Comparison of ENCODE assay signal across 2 cellular contexts in the genomic region with DNA sequence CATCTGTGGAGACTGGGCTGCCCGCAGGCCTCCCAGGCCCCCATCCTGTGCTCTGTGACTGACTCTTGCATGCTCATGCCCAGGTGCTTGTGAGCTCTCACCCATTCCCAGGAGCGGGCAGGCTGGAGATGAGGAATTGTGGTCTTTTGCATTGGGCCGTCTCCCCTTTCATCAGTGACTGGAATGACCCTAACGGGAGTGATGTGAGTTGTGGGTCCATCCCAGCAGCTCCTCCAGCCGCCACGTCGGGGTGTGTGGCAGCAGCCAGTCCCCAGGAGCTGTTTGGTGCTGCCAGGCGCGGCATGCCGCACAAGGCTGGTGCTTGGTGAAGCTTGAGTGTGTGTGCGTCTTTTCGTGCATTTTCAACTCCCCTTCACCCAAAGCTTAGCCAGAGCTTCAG.
TF ChIP-seq lines count a peak whose summit lies in the region.

No MANE protein-coding gene starts in this region.

TF ChIP-seq in GM23338, 12 proteins besides CTCF, POLR2A, EP300 and RAD21 (continued from another document):
- TF ChIP-seq, protein P1, sequence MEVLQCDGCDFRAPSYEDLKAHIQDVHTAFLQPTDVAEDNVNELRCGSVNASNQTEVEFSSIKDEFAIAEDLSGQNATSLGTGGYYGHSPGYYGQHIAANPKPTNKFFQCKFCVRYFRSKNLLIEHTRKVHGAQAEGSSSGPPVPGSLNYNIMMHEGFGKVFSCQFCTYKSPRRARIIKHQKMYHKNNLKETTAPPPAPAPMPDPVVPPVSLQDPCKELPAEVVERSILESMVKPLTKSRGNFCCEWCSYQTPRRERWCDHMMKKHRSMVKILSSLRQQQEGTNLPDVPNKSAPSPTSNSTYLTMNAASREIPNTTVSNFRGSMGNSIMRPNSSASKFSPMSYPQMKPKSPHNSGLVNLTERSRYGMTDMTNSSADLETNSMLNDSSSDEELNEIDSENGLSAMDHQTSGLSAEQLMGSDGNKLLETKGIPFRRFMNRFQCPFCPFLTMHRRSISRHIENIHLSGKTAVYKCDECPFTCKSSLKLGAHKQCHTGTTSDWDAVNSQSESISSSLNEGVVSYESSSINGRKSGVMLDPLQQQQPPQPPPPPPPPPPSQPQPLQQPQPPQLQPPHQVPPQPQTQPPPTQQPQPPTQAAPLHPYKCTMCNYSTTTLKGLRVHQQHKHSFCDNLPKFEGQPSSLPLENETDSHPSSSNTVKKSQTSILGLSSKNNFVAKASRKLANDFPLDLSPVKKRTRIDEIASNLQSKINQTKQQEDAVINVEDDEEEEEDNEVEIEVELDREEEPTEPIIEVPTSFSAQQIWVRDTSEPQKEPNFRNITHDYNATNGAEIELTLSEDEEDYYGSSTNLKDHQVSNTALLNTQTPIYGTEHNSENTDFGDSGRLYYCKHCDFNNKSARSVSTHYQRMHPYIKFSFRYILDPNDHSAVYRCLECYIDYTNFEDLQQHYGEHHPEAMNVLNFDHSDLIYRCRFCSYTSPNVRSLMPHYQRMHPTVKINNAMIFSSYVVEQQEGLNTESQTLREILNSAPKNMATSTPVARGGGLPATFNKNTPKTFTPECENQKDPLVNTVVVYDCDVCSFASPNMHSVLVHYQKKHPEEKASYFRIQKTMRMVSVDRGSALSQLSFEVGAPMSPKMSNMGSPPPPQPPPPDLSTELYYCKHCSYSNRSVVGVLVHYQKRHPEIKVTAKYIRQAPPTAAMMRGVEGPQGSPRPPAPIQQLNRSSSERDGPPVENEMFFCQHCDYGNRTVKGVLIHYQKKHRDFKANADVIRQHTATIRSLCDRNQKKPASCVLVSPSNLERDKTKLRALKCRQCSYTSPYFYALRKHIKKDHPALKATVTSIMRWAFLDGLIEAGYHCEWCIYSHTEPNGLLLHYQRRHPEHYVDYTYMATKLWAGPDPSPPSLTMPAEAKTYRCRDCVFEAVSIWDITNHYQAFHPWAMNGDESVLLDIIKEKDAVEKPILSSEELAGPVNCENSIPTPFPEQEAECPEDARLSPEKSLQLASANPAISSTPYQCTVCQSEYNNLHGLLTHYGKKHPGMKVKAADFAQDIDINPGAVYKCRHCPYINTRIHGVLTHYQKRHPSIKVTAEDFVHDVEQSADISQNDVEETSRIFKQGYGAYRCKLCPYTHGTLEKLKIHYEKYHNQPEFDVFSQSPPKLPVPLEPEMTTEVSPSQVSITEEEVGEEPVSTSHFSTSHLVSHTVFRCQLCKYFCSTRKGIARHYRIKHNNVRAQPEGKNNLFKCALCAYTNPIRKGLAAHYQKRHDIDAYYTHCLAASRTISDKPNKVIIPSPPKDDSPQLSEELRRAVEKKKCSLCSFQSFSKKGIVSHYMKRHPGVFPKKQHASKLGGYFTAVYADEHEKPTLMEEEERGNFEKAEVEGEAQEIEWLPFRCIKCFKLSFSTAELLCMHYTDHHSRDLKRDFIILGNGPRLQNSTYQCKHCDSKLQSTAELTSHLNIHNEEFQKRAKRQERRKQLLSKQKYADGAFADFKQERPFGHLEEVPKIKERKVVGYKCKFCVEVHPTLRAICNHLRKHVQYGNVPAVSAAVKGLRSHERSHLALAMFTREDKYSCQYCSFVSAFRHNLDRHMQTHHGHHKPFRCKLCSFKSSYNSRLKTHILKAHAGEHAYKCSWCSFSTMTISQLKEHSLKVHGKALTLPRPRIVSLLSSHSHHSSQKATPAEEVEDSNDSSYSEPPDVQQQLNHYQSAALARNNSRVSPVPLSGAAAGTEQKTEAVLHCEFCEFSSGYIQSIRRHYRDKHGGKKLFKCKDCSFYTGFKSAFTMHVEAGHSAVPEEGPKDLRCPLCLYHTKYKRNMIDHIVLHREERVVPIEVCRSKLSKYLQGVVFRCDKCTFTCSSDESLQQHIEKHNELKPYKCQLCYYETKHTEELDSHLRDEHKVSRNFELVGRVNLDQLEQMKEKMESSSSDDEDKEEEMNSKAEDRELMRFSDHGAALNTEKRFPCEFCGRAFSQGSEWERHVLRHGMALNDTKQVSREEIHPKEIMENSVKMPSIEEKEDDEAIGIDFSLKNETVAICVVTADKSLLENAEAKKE (CRISPR knock-in tag; IDR thresholded peaks at IDR 0.05) = no peak
- TF ChIP-seq, protein P2, sequence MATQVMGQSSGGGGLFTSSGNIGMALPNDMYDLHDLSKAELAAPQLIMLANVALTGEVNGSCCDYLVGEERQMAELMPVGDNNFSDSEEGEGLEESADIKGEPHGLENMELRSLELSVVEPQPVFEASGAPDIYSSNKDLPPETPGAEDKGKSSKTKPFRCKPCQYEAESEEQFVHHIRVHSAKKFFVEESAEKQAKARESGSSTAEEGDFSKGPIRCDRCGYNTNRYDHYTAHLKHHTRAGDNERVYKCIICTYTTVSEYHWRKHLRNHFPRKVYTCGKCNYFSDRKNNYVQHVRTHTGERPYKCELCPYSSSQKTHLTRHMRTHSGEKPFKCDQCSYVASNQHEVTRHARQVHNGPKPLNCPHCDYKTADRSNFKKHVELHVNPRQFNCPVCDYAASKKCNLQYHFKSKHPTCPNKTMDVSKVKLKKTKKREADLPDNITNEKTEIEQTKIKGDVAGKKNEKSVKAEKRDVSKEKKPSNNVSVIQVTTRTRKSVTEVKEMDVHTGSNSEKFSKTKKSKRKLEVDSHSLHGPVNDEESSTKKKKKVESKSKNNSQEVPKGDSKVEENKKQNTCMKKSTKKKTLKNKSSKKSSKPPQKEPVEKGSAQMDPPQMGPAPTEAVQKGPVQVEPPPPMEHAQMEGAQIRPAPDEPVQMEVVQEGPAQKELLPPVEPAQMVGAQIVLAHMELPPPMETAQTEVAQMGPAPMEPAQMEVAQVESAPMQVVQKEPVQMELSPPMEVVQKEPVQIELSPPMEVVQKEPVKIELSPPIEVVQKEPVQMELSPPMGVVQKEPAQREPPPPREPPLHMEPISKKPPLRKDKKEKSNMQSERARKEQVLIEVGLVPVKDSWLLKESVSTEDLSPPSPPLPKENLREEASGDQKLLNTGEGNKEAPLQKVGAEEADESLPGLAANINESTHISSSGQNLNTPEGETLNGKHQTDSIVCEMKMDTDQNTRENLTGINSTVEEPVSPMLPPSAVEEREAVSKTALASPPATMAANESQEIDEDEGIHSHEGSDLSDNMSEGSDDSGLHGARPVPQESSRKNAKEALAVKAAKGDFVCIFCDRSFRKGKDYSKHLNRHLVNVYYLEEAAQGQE (IDR thresholded peaks at IDR 0.05; ENCODE audit: unreplicated experiment) = no peak
- TF ChIP-seq EZH2phosphoT487 (IDR thresholded peaks at IDR 0.05; ENCODE audit: unreplicated experiment) (no peak), CREB1 (CRISPR knock-in tag; IDR thresholded peaks at IDR 0.05; ENCODE audit: low read depth) (no peak)

TF ChIP-seq in WTC11, 78 proteins besides CTCF, POLR2A, EP300 and RAD21 (continued from another document):
- TF ChIP-seq, protein P3, sequence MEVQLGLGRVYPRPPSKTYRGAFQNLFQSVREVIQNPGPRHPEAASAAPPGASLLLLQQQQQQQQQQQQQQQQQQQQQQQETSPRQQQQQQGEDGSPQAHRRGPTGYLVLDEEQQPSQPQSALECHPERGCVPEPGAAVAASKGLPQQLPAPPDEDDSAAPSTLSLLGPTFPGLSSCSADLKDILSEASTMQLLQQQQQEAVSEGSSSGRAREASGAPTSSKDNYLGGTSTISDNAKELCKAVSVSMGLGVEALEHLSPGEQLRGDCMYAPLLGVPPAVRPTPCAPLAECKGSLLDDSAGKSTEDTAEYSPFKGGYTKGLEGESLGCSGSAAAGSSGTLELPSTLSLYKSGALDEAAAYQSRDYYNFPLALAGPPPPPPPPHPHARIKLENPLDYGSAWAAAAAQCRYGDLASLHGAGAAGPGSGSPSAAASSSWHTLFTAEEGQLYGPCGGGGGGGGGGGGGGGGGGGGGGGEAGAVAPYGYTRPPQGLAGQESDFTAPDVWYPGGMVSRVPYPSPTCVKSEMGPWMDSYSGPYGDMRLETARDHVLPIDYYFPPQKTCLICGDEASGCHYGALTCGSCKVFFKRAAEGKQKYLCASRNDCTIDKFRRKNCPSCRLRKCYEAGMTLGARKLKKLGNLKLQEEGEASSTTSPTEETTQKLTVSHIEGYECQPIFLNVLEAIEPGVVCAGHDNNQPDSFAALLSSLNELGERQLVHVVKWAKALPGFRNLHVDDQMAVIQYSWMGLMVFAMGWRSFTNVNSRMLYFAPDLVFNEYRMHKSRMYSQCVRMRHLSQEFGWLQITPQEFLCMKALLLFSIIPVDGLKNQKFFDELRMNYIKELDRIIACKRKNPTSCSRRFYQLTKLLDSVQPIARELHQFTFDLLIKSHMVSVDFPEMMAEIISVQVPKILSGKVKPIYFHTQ (CRISPR knock-in tag; IDR thresholded peaks at IDR 0.05) = no peak
- TF ChIP-seq TEAD4 (CRISPR knock-in tag; IDR thresholded peaks at IDR 0.05) (no peak), ZNF263 (CRISPR knock-in tag; IDR thresholded peaks at IDR 0.05; ENCODE audit: low read depth) (no peak)
